In genomic region chr22:28341001-28341400, GRCh38 we compare ENCODE assay signal across 23 cellular contexts.
DNase-seq lines count a peak whose midpoint lies in the region; ATAC-seq and TF ChIP-seq lines count a peak whose summit lies in the region.
"Had no signal": no experiment of that assay in that cellular context is flagged by ENCODE, and none has a peak within 500 bp of the region (broad histone marks: within the 10 kb centered on the region; RNA-seq: fewer than 3 reads in every experiment).

No MANE protein-coding gene starts in this region.

- no peaks in the 10 kb centered on the region for H3K79me2 ChIP-seq in PC-3 (ENCODE audit: low read length)

- no peaks in the 10 kb centered on the region for H3K36me3 ChIP-seq in PC-3 (ENCODE audit: low read depth, low read length)
- H3K36me3 ChIP-seq in naive thymus-derived CD4-positive, alpha-beta T cell (ENCODE audit: control insufficient read depth in 2 of 3, insufficient read depth in 3 of 3, low read length in 3 of 3): no peaks in the 10 kb centered on the region
- H3K36me3 ChIP-seq: BLaER1 treated with 17β-estradiol and CSF1 and Interleukin-3, amounts not matched to agents 10 nM and 100 nM; tibial artery had no signal

- H3K9me3 ChIP-seq in PC-3 (ENCODE audit: low read length): no peaks in the 10 kb centered on the region
- no peaks in the 10 kb centered on the region for H3K9me3 ChIP-seq in naive thymus-derived CD4-positive, alpha-beta T cell (ENCODE audit: control insufficient read depth in 2 of 3, low read length in 3 of 3)
- H3K9me3 ChIP-seq: tibial artery had no signal

- peaks cover 0 to 11% (median 2%) of the 10 kb centered on the region in 11 donors for H3K9me3 Mint-ChIP-seq in naive thymus-derived CD4-positive, alpha-beta T cell
- H3K9me3 Mint-ChIP-seq: natural killer cell; stimulated activated effector memory CD8-positive, alpha-beta T cell treated with anti-CD3 and anti-CD28 coated beads, Interleukin-12 subunit alpha, Interleukin-12 subunit beta, amount 100 ng/mL, for 72 hours had no signal

- H3K4me2 ChIP-seq in PC-3 (ENCODE audit: low read length): no peak overlapping the region
- H3K4me2 ChIP-seq: BLaER1 treated with 17β-estradiol and CSF1 and Interleukin-3, amounts not matched to agents 10 nM and 100 nM had no signal

- peaks cover 0 to 10% (median 6%) of the 10 kb centered on the region in 5 donors for H3K36me3 Mint-ChIP-seq in naive thymus-derived CD4-positive, alpha-beta T cell
- H3K36me3 Mint-ChIP-seq: natural killer cell; stimulated activated effector memory CD8-positive, alpha-beta T cell treated with anti-CD3 and anti-CD28 coated beads, Interleukin-12 subunit alpha, Interleukin-12 subunit beta, amount 100 ng/mL, for 72 hours had no signal

- H3K27ac ChIP-seq in PC-3 (ENCODE audit: low read length): no peak overlapping the region
- no peak overlapping the region for H3K27ac ChIP-seq in naive thymus-derived CD4-positive, alpha-beta T cell (ENCODE audit: low read depth, low read length)
- H3K27ac ChIP-seq: BLaER1 treated with 17β-estradiol and CSF1 and Interleukin-3, amounts not matched to agents 10 nM and 100 nM; coronary artery; tibial artery had no signal

- H3K27me3 Mint-ChIP-seq in naive thymus-derived CD4-positive, alpha-beta T cell: peaks cover 0 to 15% (median 3%) of the 10 kb centered on the region in 5 donors

- H3K4me3 ChIP-seq in PC-3 (ENCODE audit: low read length): no peak overlapping the region
- no peak overlapping the region for H3K4me3 ChIP-seq in epithelial cell of esophagus (ENCODE audit: low read length)
- H3K4me3 ChIP-seq in naive thymus-derived CD4-positive, alpha-beta T cell (ENCODE audit: low read length): no peak overlapping the region
- H3K4me3 ChIP-seq: BLaER1 treated with 17β-estradiol and CSF1 and Interleukin-3, amounts not matched to agents 10 nM and 100 nM; coronary artery; lung; tibial artery had no signal

- no peaks in the 10 kb centered on the region for H3K9me2 ChIP-seq in PC-3 (replicated peaks; ENCODE audit: low read length)

- no peaks in the 10 kb centered on the region for H3K4me1 ChIP-seq in PC-3 (ENCODE audit: insufficient read depth, low read length)
- H3K4me1 ChIP-seq in naive thymus-derived CD4-positive, alpha-beta T cell (ENCODE audit: control insufficient read depth in 2 of 2, insufficient read depth in 2 of 2, low read length in 2 of 2): no peaks in the 10 kb centered on the region
- H3K4me1 ChIP-seq: BLaER1 treated with 17β-estradiol and CSF1 and Interleukin-3, amounts not matched to agents 10 nM and 100 nM had no signal

- H4K20me1 ChIP-seq in PC-3 (ENCODE audit: low read length): no peaks in the 10 kb centered on the region
- H4K20me1 ChIP-seq: BLaER1 treated with 17β-estradiol and CSF1 and Interleukin-3, amounts not matched to agents 10 nM and 100 nM had no signal

- ATAC-seq in PC-3: peak; percentile 22; the same call in 1 of the 2 replicates
- no peak for ATAC-seq in GM21447 (IDR thresholded peaks at IDR 0.05; ENCODE audit: unreplicated experiment)
- no peak for ATAC-seq in naive thymus-derived CD4-positive, alpha-beta T cell
- ATAC-seq in HG03196 (IDR thresholded peaks at IDR 0.05; ENCODE audit: unreplicated experiment): no peak
- ATAC-seq: activated CD4-positive, CD25-positive, alpha-beta regulatory T cell treated with anti-CD3 and anti-CD28 coated beads, Interleukin-2, amount 50 U/mL, for 24 hours; natural killer cell; stimulated activated effector memory CD8-positive, alpha-beta T cell treated with anti-CD3 and anti-CD28 coated beads, Interleukin-12 subunit alpha, Interleukin-12 subunit beta, amount 100 ng/mL, for 72 hours had no signal

- H3F3A ChIP-seq in PC-3 (ENCODE audit: low read length, unreplicated experiment): no peaks in the 10 kb centered on the region

- POLR2A ChIA-PET in PC-3 (lab: Charles Lee; ENCODE audit: unreplicated experiment): interaction anchor here (0.6 kb wide), 1 partner anchor 690 kb away, joined by 3 read pairs; no protein-coding TSS in a partner anchor
- POLR2A ChIA-PET in naive thymus-derived CD4-positive, alpha-beta T cell (lab: Charles Lee): no interaction called here

- H3K4me3 Mint-ChIP-seq in naive thymus-derived CD4-positive, alpha-beta T cell: no peak overlapping the region
- H3K4me3 Mint-ChIP-seq: immature natural killer cell; natural killer cell; stimulated activated effector memory CD8-positive, alpha-beta T cell treated with anti-CD3 and anti-CD28 coated beads, Interleukin-12 subunit alpha, Interleukin-12 subunit beta, amount 100 ng/mL, for 72 hours; T-helper 2 cell treated with Interferon-gamma antibody and Interleukin-4, amounts not matched to agents 5 μg/mL and 100 μg/mL, for 36 hours had no signal

- CTCF ChIA-PET in PC-3 (lab: Charles Lee): no interaction called here
- CTCF ChIA-PET in naive thymus-derived CD4-positive, alpha-beta T cell (lab: Charles Lee): no interaction called here

- intact Hi-C loops in PC-3 (cut with micrococcal nuclease): no loop called here
- intact Hi-C loops in naive thymus-derived CD4-positive, alpha-beta T cell (cut with micrococcal nuclease): no loop called here

- no peak overlapping the region for H3K9ac ChIP-seq in PC-3 (ENCODE audit: low read length)
- H3K9ac ChIP-seq: BLaER1 treated with 17β-estradiol and CSF1 and Interleukin-3, amounts not matched to agents 10 nM and 100 nM had no signal

- TF ChIP-seq CTCF in PC-3 (conservative IDR thresholded peaks at IDR 0.05; ENCODE audit: low read depth, low read length) (no peak), epithelial cell of esophagus (IDR thresholded peaks at IDR 0.05; ENCODE audit: insufficient read depth, low read depth, low read length, missing control alignments) (no peak)

- DNase-seq in GM04503 (ENCODE audit: low read depth) (peak; percentile 57), PC-3 (peak; percentile 4), epithelial cell of esophagus (ENCODE audit: low read depth) (peak; percentile 6), pulmonary artery endothelial cell (ENCODE audit: low read depth, low spot score) (peak; percentile 5)
- DNase-seq in naive thymus-derived CD4-positive, alpha-beta T cell: no peak
- DNase-seq in activated CD4-positive, alpha-beta T cell treated with anti-CD3 and anti-CD28 coated beads, Interleukin-2, amount 50 U/mL, for 48 hours: no peak
- DNase-seq: activated effector memory CD4-positive, alpha-beta T cell treated with anti-CD3 and anti-CD28 coated beads, Interleukin-2, amount 50 U/mL, for 16 hours; aorta; DMS53; head of caudate nucleus; immature natural killer cell; MM.1S; natural killer cell; NCI-H1694; tibial artery had no signal

- H3K27me3 ChIP-seq in PC-3 (ENCODE audit: low read length): no peaks in the 10 kb centered on the region
- no peaks in the 10 kb centered on the region for H3K27me3 ChIP-seq in naive thymus-derived CD4-positive, alpha-beta T cell (ENCODE audit: control insufficient read depth in 2 of 2, insufficient read depth in 2 of 2, low read length in 2 of 2)
- H3K27me3 ChIP-seq: BLaER1 treated with 17β-estradiol and CSF1 and Interleukin-3, amounts not matched to agents 10 nM and 100 nM; tibial artery had no signal

- H2AFZ ChIP-seq in PC-3 (ENCODE audit: low read length): no peak overlapping the region

- H3K4me1 Mint-ChIP-seq in naive thymus-derived CD4-positive, alpha-beta T cell: peaks cover 0 to 6% (median 0%) of the 10 kb centered on the region in 7 donors
- H3K4me1 Mint-ChIP-seq: immature natural killer cell; natural killer cell; stimulated activated effector memory CD8-positive, alpha-beta T cell treated with anti-CD3 and anti-CD28 coated beads, Interleukin-12 subunit alpha, Interleukin-12 subunit beta, amount 100 ng/mL, for 72 hours had no signal

- BruUV-seq in PC-3 (replicated peaks; lab: Mats Ljungman, UMichigan): no TSS peak

- H3K27ac Mint-ChIP-seq in naive thymus-derived CD4-positive, alpha-beta T cell: no peak overlapping the region
- H3K27ac Mint-ChIP-seq: immature natural killer cell; natural killer cell; stimulated activated effector memory CD8-positive, alpha-beta T cell treated with anti-CD3 and anti-CD28 coated beads, Interleukin-12 subunit alpha, Interleukin-12 subunit beta, amount 100 ng/mL, for 72 hours; T-helper 2 cell treated with Interferon-gamma antibody and Interleukin-4, amounts not matched to agents 5 μg/mL and 100 μg/mL, for 36 hours had no signal

Comparison
In these comparisons a context has a peak if more than half of its experiments do, and no peak if none do; other contexts are left out.
1. DNase-seq: peak in GM04503 (single experiment), PC-3 (single experiment), epithelial cell of esophagus (single experiment) and pulmonary artery endothelial cell (single experiment); none in naive thymus-derived CD4-positive, alpha-beta T cell (0 of 9) and activated CD4-positive, alpha-beta T cell treated with anti-CD3 and anti-CD28 coated beads, Interleukin-2, amount 50 U/mL, for 48 hours (0 of 2).